Comparison of ENCODE assay signal across 1 cellular context in genomic region chr17:40191237-40192208, GRCh38.
TF ChIP-seq lines count a peak whose summit lies in the region.

No MANE protein-coding gene starts in this region.

TF ChIP-seq in HEK293, 187 proteins besides CTCF, POLR2A, EP300 and RAD21 (continued from another document and continues in another):
- TF ChIP-seq, protein P1, sequence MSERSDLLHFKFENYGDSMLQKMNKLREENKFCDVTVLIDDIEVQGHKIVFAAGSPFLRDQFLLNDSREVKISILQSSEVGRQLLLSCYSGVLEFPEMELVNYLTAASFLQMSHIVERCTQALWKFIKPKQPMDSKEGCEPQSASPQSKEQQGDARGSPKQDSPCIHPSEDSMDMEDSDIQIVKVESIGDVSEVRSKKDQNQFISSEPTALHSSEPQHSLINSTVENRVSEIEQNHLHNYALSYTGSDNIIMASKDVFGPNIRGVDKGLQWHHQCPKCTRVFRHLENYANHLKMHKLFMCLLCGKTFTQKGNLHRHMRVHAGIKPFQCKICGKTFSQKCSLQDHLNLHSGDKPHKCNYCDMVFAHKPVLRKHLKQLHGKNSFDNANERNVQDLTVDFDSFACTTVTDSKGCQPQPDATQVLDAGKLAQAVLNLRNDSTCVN (tag by site-specific recombination; optimal IDR thresholded peaks at IDR 0.05), result peak; percentile 40
- TF ChIP-seq REST (tag by site-specific recombination; IDR thresholded peaks at IDR 0.05) (no peak), ZNF223 (tag by site-specific recombination; IDR thresholded peaks at IDR 0.05) (no peak), KLF1 (tag by site-specific recombination; IDR thresholded peaks at IDR 0.05) (no peak), ZNF426 (tag by site-specific recombination; IDR thresholded peaks at IDR 0.05) (no peak), ZEB2 (tag by site-specific recombination; IDR thresholded peaks at IDR 0.05) (peak; percentile 70), GLI4 (tag by site-specific recombination; IDR thresholded peaks at IDR 0.05) (no peak), ZNF600 (tag by site-specific recombination; IDR thresholded peaks at IDR 0.05) (0 out of 2 replicates have a peak, but pooled peaks have one; percentile 10), KLF16 (tag by site-specific recombination; IDR thresholded peaks at IDR 0.05) (no peak), ZFHX2 (tag by site-specific recombination; conservative IDR thresholded peaks at IDR 0.05) (peak; percentile 78), ZNF654 (tag by site-specific recombination; IDR thresholded peaks at IDR 0.05; ENCODE audit: low read depth) (peak; percentile 55), ZNF776 (tag by site-specific recombination; IDR thresholded peaks at IDR 0.05; ENCODE audit: borderline replicate concordance) (no peak), ZBTB49 (tag by site-specific recombination; IDR thresholded peaks at IDR 0.05; ENCODE audit: low read depth) (no peak), GLIS2 (tag by site-specific recombination; IDR thresholded peaks at IDR 0.05) (peak; percentile 93), ZNF302 (tag by site-specific recombination; IDR thresholded peaks at IDR 0.05; ENCODE audit: low read depth) (no peak), ZNF114 (tag by site-specific recombination; IDR thresholded peaks at IDR 0.05) (no peak), ZNF561 (tag by site-specific recombination; IDR thresholded peaks at IDR 0.05; ENCODE audit: borderline replicate concordance) (peak; percentile 88; the same call in 1 of the 2 replicates), SP7 (tag by site-specific recombination; IDR thresholded peaks at IDR 0.05) (peak; percentile 75), ZNF2 (tag by site-specific recombination; IDR thresholded peaks at IDR 0.05) (peak; percentile 93), ZBTB20 (tag by site-specific recombination; IDR thresholded peaks at IDR 0.05) (peak; percentile 55; the same call in 1 of the 2 replicates), ZNF169 (tag by site-specific recombination; IDR thresholded peaks at IDR 0.05) (no peak), ZBTB21 (tag by site-specific recombination; IDR thresholded peaks at IDR 0.05) (0 out of 2 replicates have a peak, but pooled peaks have one; percentile 11), OSR2 (tag by site-specific recombination; IDR thresholded peaks at IDR 0.05) (no peak), ZNF398 (tag by site-specific recombination; IDR thresholded peaks at IDR 0.05) (0 out of 2 replicates have a peak, but pooled peaks have one; percentile 13), ATF2 (tag by site-specific recombination; IDR thresholded peaks at IDR 0.05; ENCODE audit: low read depth) (no peak), ZNF274 (IDR thresholded peaks at IDR 0.05; ENCODE audit: low read length) (no peak), ZNF274 (tag by site-specific recombination; IDR thresholded peaks at IDR 0.05; ENCODE audit: borderline replicate concordance) (no peak), IKZF3 (tag by site-specific recombination; IDR thresholded peaks at IDR 0.05) (peak; percentile 95), ZNF335 (tag by site-specific recombination; conservative IDR thresholded peaks at IDR 0.05) (peak; percentile 68), ZNF138 (tag by site-specific recombination; IDR thresholded peaks at IDR 0.05; ENCODE audit: borderline replicate concordance) (no peak), ZNF423 (tag by site-specific recombination; IDR thresholded peaks at IDR 0.05) (peak; percentile 55; the same call in 1 of the 2 replicates), ZNF677 (tag by site-specific recombination; IDR thresholded peaks at IDR 0.05) (no peak), ZIC2 (tag by site-specific recombination; IDR thresholded peaks at IDR 0.05) (peak; percentile 87), YY1 (tag by site-specific recombination; IDR thresholded peaks at IDR 0.05) (no peak), EGR2 (tag by site-specific recombination; IDR thresholded peaks at IDR 0.05; ENCODE audit: low read depth) (peak; percentile 78), ZNF391 (tag by site-specific recombination; IDR thresholded peaks at IDR 0.05; ENCODE audit: borderline replicate concordance, low read depth) (no peak), ZBTB8A (tag by site-specific recombination; IDR thresholded peaks at IDR 0.05) (peak; percentile 85), ZNF629 (tag by site-specific recombination; IDR thresholded peaks at IDR 0.05) (0 out of 2 replicates have a peak, but pooled peaks have one; percentile 39), SETDB1 (IDR thresholded peaks at IDR 0.05; ENCODE audit: insufficient read length, low read length) (no peak), ZNF121 (tag by site-specific recombination; IDR thresholded peaks at IDR 0.05) (no peak), WT1 (tag by site-specific recombination; IDR thresholded peaks at IDR 0.05) (peak; percentile 52), ZNF24 (tag by site-specific recombination; IDR thresholded peaks at IDR 0.05) (0 out of 2 replicates have a peak, but pooled peaks have one; percentile 26)
- TF ChIP-seq, protein P2, sequence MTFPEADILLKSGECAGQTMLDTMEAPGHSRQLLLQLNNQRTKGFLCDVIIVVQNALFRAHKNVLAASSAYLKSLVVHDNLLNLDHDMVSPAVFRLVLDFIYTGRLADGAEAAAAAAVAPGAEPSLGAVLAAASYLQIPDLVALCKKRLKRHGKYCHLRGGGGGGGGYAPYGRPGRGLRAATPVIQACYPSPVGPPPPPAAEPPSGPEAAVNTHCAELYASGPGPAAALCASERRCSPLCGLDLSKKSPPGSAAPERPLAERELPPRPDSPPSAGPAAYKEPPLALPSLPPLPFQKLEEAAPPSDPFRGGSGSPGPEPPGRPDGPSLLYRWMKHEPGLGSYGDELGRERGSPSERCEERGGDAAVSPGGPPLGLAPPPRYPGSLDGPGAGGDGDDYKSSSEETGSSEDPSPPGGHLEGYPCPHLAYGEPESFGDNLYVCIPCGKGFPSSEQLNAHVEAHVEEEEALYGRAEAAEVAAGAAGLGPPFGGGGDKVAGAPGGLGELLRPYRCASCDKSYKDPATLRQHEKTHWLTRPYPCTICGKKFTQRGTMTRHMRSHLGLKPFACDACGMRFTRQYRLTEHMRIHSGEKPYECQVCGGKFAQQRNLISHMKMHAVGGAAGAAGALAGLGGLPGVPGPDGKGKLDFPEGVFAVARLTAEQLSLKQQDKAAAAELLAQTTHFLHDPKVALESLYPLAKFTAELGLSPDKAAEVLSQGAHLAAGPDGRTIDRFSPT (tag by site-specific recombination; IDR thresholded peaks at IDR 0.05), result no peak
- TF ChIP-seq, protein P3, sequence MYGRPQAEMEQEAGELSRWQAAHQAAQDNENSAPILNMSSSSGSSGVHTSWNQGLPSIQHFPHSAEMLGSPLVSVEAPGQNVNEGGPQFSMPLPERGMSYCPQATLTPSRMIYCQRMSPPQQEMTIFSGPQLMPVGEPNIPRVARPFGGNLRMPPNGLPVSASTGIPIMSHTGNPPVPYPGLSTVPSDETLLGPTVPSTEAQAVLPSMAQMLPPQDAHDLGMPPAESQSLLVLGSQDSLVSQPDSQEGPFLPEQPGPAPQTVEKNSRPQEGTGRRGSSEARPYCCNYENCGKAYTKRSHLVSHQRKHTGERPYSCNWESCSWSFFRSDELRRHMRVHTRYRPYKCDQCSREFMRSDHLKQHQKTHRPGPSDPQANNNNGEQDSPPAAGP (tag by site-specific recombination; IDR thresholded peaks at IDR 0.05), result peak; percentile 43
- TF ChIP-seq, protein P4, sequence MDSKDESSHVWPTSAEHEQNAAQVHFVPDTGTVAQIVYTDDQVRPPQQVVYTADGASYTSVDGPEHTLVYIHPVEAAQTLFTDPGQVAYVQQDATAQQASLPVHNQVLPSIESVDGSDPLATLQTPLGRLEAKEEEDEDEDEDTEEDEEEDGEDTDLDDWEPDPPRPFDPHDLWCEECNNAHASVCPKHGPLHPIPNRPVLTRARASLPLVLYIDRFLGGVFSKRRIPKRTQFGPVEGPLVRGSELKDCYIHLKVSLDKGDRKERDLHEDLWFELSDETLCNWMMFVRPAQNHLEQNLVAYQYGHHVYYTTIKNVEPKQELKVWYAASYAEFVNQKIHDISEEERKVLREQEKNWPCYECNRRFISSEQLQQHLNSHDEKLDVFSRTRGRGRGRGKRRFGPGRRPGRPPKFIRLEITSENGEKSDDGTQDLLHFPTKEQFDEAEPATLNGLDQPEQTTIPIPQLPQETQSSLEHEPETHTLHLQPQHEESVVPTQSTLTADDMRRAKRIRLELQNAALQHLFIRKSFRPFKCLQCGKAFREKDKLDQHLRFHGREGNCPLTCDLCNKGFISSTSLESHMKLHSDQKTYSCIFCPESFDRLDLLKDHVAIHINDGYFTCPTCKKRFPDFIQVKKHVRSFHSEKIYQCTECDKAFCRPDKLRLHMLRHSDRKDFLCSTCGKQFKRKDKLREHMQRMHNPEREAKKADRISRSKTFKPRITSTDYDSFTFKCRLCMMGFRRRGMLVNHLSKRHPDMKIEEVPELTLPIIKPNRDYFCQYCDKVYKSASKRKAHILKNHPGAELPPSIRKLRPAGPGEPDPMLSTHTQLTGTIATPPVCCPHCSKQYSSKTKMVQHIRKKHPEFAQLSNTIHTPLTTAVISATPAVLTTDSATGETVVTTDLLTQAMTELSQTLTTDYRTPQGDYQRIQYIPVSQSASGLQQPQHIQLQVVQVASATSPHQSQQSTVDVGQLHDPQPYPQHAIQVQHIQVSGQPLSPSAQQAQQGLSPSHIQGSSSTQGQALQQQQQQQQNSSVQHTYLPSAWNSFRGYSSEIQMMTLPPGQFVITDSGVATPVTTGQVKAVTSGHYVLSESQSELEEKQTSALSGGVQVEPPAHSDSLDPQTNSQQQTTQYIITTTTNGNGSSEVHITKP (tag by site-specific recombination; IDR thresholded peaks at IDR 0.05), result peak; percentile 48; the same call in 1 of the 2 replicates
- TF ChIP-seq, protein P5, sequence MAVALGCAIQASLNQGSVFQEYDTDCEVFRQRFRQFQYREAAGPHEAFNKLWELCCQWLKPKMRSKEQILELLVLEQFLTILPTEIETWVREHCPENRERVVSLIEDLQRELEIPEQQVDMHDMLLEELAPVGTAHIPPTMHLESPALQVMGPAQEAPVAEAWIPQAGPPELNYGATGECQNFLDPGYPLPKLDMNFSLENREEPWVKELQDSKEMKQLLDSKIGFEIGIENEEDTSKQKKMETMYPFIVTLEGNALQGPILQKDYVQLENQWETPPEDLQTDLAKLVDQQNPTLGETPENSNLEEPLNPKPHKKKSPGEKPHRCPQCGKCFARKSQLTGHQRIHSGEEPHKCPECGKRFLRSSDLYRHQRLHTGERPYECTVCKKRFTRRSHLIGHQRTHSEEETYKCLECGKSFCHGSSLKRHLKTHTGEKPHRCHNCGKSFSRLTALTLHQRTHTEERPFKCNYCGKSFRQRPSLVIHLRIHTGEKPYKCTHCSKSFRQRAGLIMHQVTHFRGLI (tag by site-specific recombination; IDR thresholded peaks at IDR 0.05), result peak; percentile 77
